ENCODE assay signal across 8 cellular contexts in genomic region chr9:114387678-114388431, GRCh38.
DNase-seq lines count a peak whose midpoint lies in the region; ATAC-seq and TF ChIP-seq lines count a peak whose summit lies in the region.

Gene AKNA (minus strand): TSS chr9:114387982. CDS start chr9:114381333, 6,649 bp downstream.

- no peaks in the 10 kb centered on the region for H3K27me3 ChIP-seq in BLaER1 treated with 17β-estradiol and CSF1 and Interleukin-3, amounts not matched to agents 10 nM and 100 nM
- H3K27me3 ChIP-seq in muscle layer of duodenum (ENCODE audit: low read depth, low read length), result no peaks in the 10 kb centered on the region

- ATAC-seq in GM21619 (IDR thresholded peaks at IDR 0.05; ENCODE audit: unreplicated experiment), result peak; percentile 30

- H3K27ac ChIP-seq in BLaER1 treated with 17β-estradiol and CSF1 and Interleukin-3, amounts not matched to agents 10 nM and 100 nM, result peak within 1 kb of the TSS; percentile 85 to 98 (median 96)
- peak within 1 kb of the TSS; percentile 93 for H3K27ac ChIP-seq in muscle layer of duodenum (ENCODE audit: low read length)

- no peaks in the 10 kb centered on the region for H3K9me3 ChIP-seq in BLaER1 treated with 17β-estradiol and CSF1 and Interleukin-3, amounts not matched to agents 10 nM and 100 nM (replicated peaks in 1 of 11)
- H3K9me3 ChIP-seq in muscle layer of duodenum (ENCODE audit: control insufficient read depth in 1 of 2, low read length in 2 of 2), result no peaks in the 10 kb centered on the region

- H3K4me1 ChIP-seq in BLaER1 treated with 17β-estradiol and CSF1 and Interleukin-3, amounts not matched to agents 10 nM and 100 nM, result peaks cover 70 to 84% (median 76%) of the 10 kb centered on the region in 10 experiments
- peaks cover 34 to 69% of the 10 kb centered on the region in 2 donors for H3K4me1 ChIP-seq in muscle layer of duodenum (ENCODE audit: control insufficient read depth in 1 of 2, insufficient read depth in 2 of 2, low read length in 2 of 2)

- H3K4me2 ChIP-seq in BLaER1 treated with 17β-estradiol and CSF1 and Interleukin-3, amounts not matched to agents 10 nM and 100 nM, result peak within 1 kb of the TSS; percentile 94 to 99 (median 98)

- H3K36me3 ChIP-seq in BLaER1 treated with 17β-estradiol and CSF1 and Interleukin-3, amounts not matched to agents 10 nM and 100 nM, result peaks cover 0 to 48% (median 20%) of the 10 kb centered on the region in 11 experiments; a peak in 12 of 22 replicates
- H3K36me3 ChIP-seq in muscle layer of duodenum (ENCODE audit: control insufficient read depth in 1 of 2, insufficient read depth in 2 of 2, low read length in 2 of 2), result peaks cover 0 to 5% of the 10 kb centered on the region in 2 donors

- TF ChIP-seq CTCF in epithelial cell of esophagus (IDR thresholded peaks at IDR 0.05; ENCODE audit: insufficient read depth, low read depth, low read length, missing control alignments), result no peak

- peaks cover 0 to 44% (median 10%) of the 10 kb centered on the region in 11 experiments; a peak in 13 of 22 replicates for H4K20me1 ChIP-seq in BLaER1 treated with 17β-estradiol and CSF1 and Interleukin-3, amounts not matched to agents 10 nM and 100 nM

- DNase-seq in NCI-H510A treated with DMSO at 0.1 percent for 48 hours (lab: John Stamatoyannopoulos, UW) (peak; percentile 51), activated T-cell treated with anti-CD3 and anti-CD28 coated beads for 24 hours (ENCODE audit: low read depth) (peak; percentile 75), epithelial cell of esophagus (ENCODE audit: low read depth) (peak; percentile 41), SKM-1 (lab: John Stamatoyannopoulos, UW; ENCODE audit: unreplicated experiment) (no peak)
- DNase-seq in stimulated activated CD8-positive, alpha-beta memory T cell treated with anti-CD3 and anti-CD28 coated beads, Interleukin-7, amount 100 ng/mL, for 1 hour (ENCODE audit: low read depth in 2 of 2), result peak; percentile 68 to 69

- peak within 1 kb of the TSS; percentile 85 to 99 (median 95) for H3K9ac ChIP-seq in BLaER1 treated with 17β-estradiol and CSF1 and Interleukin-3, amounts not matched to agents 10 nM and 100 nM

- peak within 1 kb of the TSS; percentile 71 to 96 (median 92) for H3K4me3 ChIP-seq in BLaER1 treated with 17β-estradiol and CSF1 and Interleukin-3, amounts not matched to agents 10 nM and 100 nM
- H3K4me3 ChIP-seq in epithelial cell of esophagus (ENCODE audit: low read length) (no peak within 1 kb of the TSS), muscle layer of duodenum (ENCODE audit: low read depth in 1 of 2, low read length in 2 of 2) (peak within 1 kb of the TSS; percentile 68 to 88)
